In the genomic region with DNA sequence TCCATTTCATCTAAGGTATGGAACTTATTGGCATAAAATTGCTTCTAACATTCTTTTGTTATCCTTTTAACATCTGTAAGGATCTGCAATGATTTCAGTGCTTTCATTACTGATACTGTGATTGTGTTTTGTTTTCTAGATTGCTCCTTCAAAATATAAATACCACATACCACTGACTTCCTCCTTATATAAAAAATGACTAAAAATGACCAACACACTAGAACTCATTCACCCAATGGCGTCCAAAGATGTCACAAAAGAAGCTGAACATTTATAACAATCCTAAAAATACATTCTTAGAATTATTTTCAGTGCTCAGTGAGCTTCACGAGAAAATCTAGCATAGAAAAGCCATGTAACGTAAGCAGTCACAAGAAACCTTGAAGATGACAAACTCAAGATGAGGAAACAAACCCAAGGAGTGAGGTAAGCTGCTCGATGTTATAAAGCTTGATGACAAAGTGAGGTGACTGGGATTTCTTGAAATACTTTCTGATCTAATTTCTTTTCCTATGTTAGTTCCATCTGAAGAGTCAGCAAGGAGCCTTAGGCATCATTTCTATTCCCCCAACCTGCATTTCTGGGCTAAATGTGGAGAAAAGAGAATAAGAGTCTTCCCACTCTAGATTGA, we compare ENCODE assay signal across 1 cellular context.
TF ChIP-seq lines count a peak whose summit lies in the region.

No MANE protein-coding gene starts in this region.

TF ChIP-seq in HepG2, 621 proteins besides CTCF, POLR2A, EP300 and RAD21:
- TF ChIP-seq ZSCAN30 (CRISPR knock-in tag; IDR thresholded peaks at IDR 0.05), result no peak
- TF ChIP-seq RBM22 (optimal IDR thresholded peaks at IDR 0.05; ENCODE audit: low read length), result peak; percentile 64
